In genomic region chr6:33662318-33662717, GRCh38 we compare ENCODE assay signal across 21 cellular contexts.
"Had no signal": no experiment of that assay in that cellular context is flagged by ENCODE, and none has a peak within 500 bp of the region (broad histone marks: within the 10 kb centered on the region; RNA-seq: fewer than 3 reads in every experiment).

No MANE protein-coding gene starts in this region.

- H3K36me3 ChIP-seq: MG63 had no signal

- ATAC-seq: HepG2 had no signal

- H3K4me3 ChIP-seq: MG63 had no signal

- H3K9me3 ChIP-seq: MG63, SK-N-SH had no signal

- H3K4me2 ChIP-seq: SK-N-SH had no signal

- H3K9ac ChIP-seq: SK-N-SH had no signal

- DNase-seq: IMR-90, Karpas-422, KG1, MG63, NCI-H1092 treated with DMSO at 0.1 percent for 48 hours, NCI-H1436, NCI-H187, NCI-H2029, NCI-H2081 treated with DMSO at 0.1 percent for 48 hours, NCI-H2171, NCI-H226, NCI-H446, NCI-H510A, NCI-H524 treated with DMSO at 0.1 percent for 48 hours, NCI-H69, NCI-H774, RPMI8226, SHP77, SK-N-SH, SW 1271 had no signal

- H3K27me3 ChIP-seq: MG63 had no signal
